1 cellular context compared by ENCODE assay signal in genomic region chr21:31524140-31524539, GRCh38.
TF ChIP-seq lines count a peak whose summit lies in the region.

No MANE protein-coding gene starts in this region.

TF ChIP-seq in HEK293, 187 proteins besides CTCF, POLR2A, EP300 and RAD21 (continued from another document):
- TF ChIP-seq ZNF280C (tag by site-specific recombination; IDR thresholded peaks at IDR 0.05) (no peak), KLF10 (tag by site-specific recombination; IDR thresholded peaks at IDR 0.05) (0 out of 2 replicates have a peak, but pooled peaks have one; percentile 29), EGR2 (tag by site-specific recombination; IDR thresholded peaks at IDR 0.05; ENCODE audit: low read depth) (peak; percentile 85), ZNF132 (tag by site-specific recombination; IDR thresholded peaks at IDR 0.05; ENCODE audit: borderline replicate concordance) (no peak), SP3 (tag by site-specific recombination; IDR thresholded peaks at IDR 0.05) (peak; percentile 68), ZNF596 (tag by site-specific recombination; IDR thresholded peaks at IDR 0.05) (0 out of 2 replicates have a peak, but pooled peaks have one; percentile 35), KLF8 (tag by site-specific recombination; IDR thresholded peaks at IDR 0.05) (0 out of 2 replicates have a peak, but pooled peaks have one; percentile 19), ZNF404 (tag by site-specific recombination; IDR thresholded peaks at IDR 0.05) (no peak)
